Comparison of ENCODE assay signal across 28 cellular contexts in the genomic region with DNA sequence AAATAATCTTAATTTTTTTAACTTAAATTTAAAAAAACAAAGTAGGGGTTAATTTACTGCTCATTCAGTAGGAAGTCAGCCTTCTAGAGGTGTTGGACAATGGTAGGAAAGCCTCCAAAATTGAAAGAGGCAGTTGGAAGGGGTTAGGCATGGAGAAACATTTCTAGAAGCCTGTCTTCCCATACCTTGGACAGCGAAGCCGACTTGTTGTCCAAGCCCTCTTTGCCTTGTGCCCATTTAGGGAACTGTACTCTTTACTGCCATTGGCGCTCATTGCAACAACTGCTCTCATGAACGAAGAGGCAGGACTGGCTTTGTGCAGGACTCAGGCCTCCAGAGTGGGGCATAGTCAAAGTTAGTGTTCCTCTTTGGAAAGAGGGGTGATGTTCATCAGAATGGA.
"Had no signal": no experiment of that assay in that cellular context is flagged by ENCODE, and none has a peak within 500 bp of the region (broad histone marks: within the 10 kb centered on the region; RNA-seq: fewer than 3 reads in every experiment).

No MANE protein-coding gene starts in this region.

- H3K36me3 Mint-ChIP-seq: activated naive CD8-positive, alpha-beta T cell treated with anti-CD3 and anti-CD28 coated beads for 36 hours had no signal

- H3K9me3 Mint-ChIP-seq: activated CD4-positive, alpha-beta T cell treated with anti-CD3 and anti-CD28 coated beads, Interleukin-2, amount 10 ng/mL, durations not matched to agents 24 days and 14 days; activated CD8-positive, alpha-beta T cell treated with anti-CD3 and anti-CD28 coated beads for 36 hours; activated T-cell treated with anti-CD3 and anti-CD28 coated beads, Interleukin-2, amount 50 U/mL, for 72 hours; activated T-helper 17 cell treated with anti-CD3 and anti-CD28 coated beads, Interleukin-2, amount 50 U/mL, for 72 hours; T-helper 2 cell treated with Interferon-gamma antibody and Interleukin-4, amounts not matched to agents 5 μg/mL and 100 μg/mL, for 36 hours had no signal

- ATAC-seq: activated CD8-positive, alpha-beta T cell treated with anti-CD3 and anti-CD28 coated beads for 36 hours; activated T-cell treated with anti-CD3 and anti-CD28 coated beads, Interleukin-2, amount 50 U/mL, for 72 hours; activated T-helper 17 cell treated with anti-CD3 and anti-CD28 coated beads, Interleukin-2, amount 50 U/mL, for 72 hours; PC-3; Right ventricle myocardium inferior had no signal

- H3K27ac ChIP-seq: brain microvascular endothelial cell, RWPE1 had no signal

- H3K4me3 Mint-ChIP-seq: activated CD4-positive, alpha-beta T cell treated with anti-CD3 and anti-CD28 coated beads, Interleukin-2, amount 10 ng/mL, durations not matched to agents 24 days and 14 days; activated CD8-positive, alpha-beta T cell treated with anti-CD3 and anti-CD28 coated beads for 36 hours; activated naive CD8-positive, alpha-beta T cell treated with anti-CD3 and anti-CD28 coated beads for 36 hours; activated T-cell treated with anti-CD3 and anti-CD28 coated beads, Interleukin-2, amount 50 U/mL, for 72 hours; activated T-helper 17 cell treated with anti-CD3 and anti-CD28 coated beads, Interleukin-2, amount 50 U/mL, for 72 hours; T-helper 1 cell treated with Interleukin-12 subunit alpha and Interleukin-12 subunit beta and Interleukin-4 antibody, amounts not matched to agents 30 μg/mL and 1 μg/mL, for 36 hours; T-helper 2 cell treated with Interferon-gamma antibody and Interleukin-4, amounts not matched to agents 5 μg/mL and 100 μg/mL, for 36 hours had no signal

- H3K36me3 ChIP-seq: brain microvascular endothelial cell had no signal

- DNase-seq: activated CD4-positive, alpha-beta T cell treated with anti-CD3 and anti-CD28 coated beads, Interleukin-2, amount 10 ng/mL, durations not matched to agents 24 days and 14 days; activated CD4-positive, alpha-beta T cell treated with anti-CD3 and anti-CD28 coated beads, Interleukin-2, amount 50 U/mL, for 4 hours; activated CD8-positive, alpha-beta T cell treated with anti-CD3 and anti-CD28 coated beads for 36 hours; activated effector memory CD4-positive, alpha-beta T cell treated with anti-CD3 and anti-CD28 coated beads, Interleukin-2, amount 50 U/mL, for 16 hours; activated naive CD4-positive, alpha-beta T cell; activated naive CD4-positive, alpha-beta T cell treated with anti-CD3 and anti-CD28 coated beads, Interleukin-2, amount 50 U/mL, for 16 hours; activated naive CD8-positive, alpha-beta T cell treated with anti-CD3 and anti-CD28 coated beads for 36 hours; activated T-cell treated with anti-CD3 and anti-CD28 coated beads, Interleukin-2, amount 50 U/mL, for 1 hour; activated T-cell treated with anti-CD3 and anti-CD28 coated beads, Interleukin-2, amount 50 U/mL, for 72 hours; amniotic stem cell; aorta; brain microvascular endothelial cell; central memory CD4-positive, alpha-beta T cell; Karpas-422; NCI-H1105; NCI-H1417 treated with DMSO at 0.1 percent for 48 hours; NCI-H187 treated with DMSO at 0.1 percent for 48 hours; NCI-H2081 treated with DMSO at 0.1 percent for 48 hours; NCI-H345; NCI-H524 treated with DMSO at 0.1 percent for 48 hours; NK-92 treated with Interleukin-12 subunit alpha and Interleukin-12 subunit beta, amount 100 ng/mL, for 24 hours; PC-3; SIG-M5 had no signal

- H3K4me1 Mint-ChIP-seq: activated CD4-positive, alpha-beta T cell treated with anti-CD3 and anti-CD28 coated beads, Interleukin-2, amount 10 ng/mL, durations not matched to agents 24 days and 14 days; activated naive CD8-positive, alpha-beta T cell treated with anti-CD3 and anti-CD28 coated beads for 36 hours; activated T-helper 17 cell treated with anti-CD3 and anti-CD28 coated beads, Interleukin-2, amount 50 U/mL, for 72 hours had no signal

- H3K27me3 ChIP-seq: brain microvascular endothelial cell had no signal

- H3K27ac Mint-ChIP-seq: activated CD4-positive, alpha-beta T cell treated with anti-CD3 and anti-CD28 coated beads, Interleukin-2, amount 10 ng/mL, durations not matched to agents 24 days and 14 days; activated CD8-positive, alpha-beta T cell treated with anti-CD3 and anti-CD28 coated beads for 36 hours; activated naive CD8-positive, alpha-beta T cell treated with anti-CD3 and anti-CD28 coated beads for 36 hours; activated T-cell treated with anti-CD3 and anti-CD28 coated beads, Interleukin-2, amount 50 U/mL, for 72 hours; activated T-helper 17 cell treated with anti-CD3 and anti-CD28 coated beads, Interleukin-2, amount 50 U/mL, for 72 hours; T-helper 1 cell treated with Interleukin-12 subunit alpha and Interleukin-12 subunit beta and Interleukin-4 antibody, amounts not matched to agents 30 μg/mL and 1 μg/mL, for 36 hours; T-helper 2 cell treated with Interferon-gamma antibody and Interleukin-4, amounts not matched to agents 5 μg/mL and 100 μg/mL, for 36 hours had no signal
